Comparison of ENCODE assay signal across 33 cellular contexts in the genomic region with DNA sequence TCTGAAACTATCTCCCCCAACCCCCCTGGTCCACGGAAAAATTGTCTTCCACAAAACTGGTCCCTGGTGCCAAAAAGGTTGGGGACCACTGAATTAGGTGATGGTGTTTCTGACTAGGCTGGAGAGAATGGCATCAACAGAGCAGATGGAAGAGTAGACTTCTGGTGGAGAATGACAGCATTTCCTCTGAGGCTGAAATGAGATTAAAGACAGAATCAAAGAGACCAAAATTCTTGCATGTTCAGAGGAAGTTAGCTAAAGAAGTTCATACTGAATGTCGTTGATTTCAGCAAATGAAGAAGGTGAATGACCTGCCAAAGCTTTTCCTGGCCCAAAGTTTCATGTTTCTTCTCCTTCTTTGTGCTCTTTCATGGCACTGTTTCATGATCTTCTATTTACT.
"Had no signal": no experiment of that assay in that cellular context is flagged by ENCODE, and none has a peak within 500 bp of the region (broad histone marks: within the 10 kb centered on the region; RNA-seq: fewer than 3 reads in every experiment).

No MANE protein-coding gene starts in this region.

- H3K27me3 Mint-ChIP-seq: activated CD4-positive, alpha-beta memory T cell treated with anti-CD3 and anti-CD28 coated beads for 36 hours had no signal

- H3K9me3 ChIP-seq: mucosa of descending colon, right atrium auricular region, tibial artery, upper lobe of right lung had no signal

- H3K27me3 ChIP-seq: right atrium auricular region, stomach, tibial artery, upper lobe of right lung had no signal

- H3K27ac Mint-ChIP-seq: activated CD4-positive, alpha-beta memory T cell treated with anti-CD3 and anti-CD28 coated beads for 36 hours; activated T-helper 17 cell treated with anti-CD3 and anti-CD28 coated beads, Interleukin-2, amount 50 U/mL, for 72 hours; dendritic cell treated with granulocyte-macrophage colony-stimulating factor and Interleukin-4, amounts not matched to agents 40 ng/mL and 50 ng/mL, for 4 days; endodermal cell; stimulated activated naive B cell treated with anti-CD40 and anti-IgM and Interleukin-4, amounts not matched to agents 10 μg/mL and 1 μg/mL and 100 μg/mL, for 72 hours; T-helper 1 cell treated with Interleukin-12 subunit alpha and Interleukin-12 subunit beta and Interleukin-4 antibody, amounts not matched to agents 30 μg/mL and 1 μg/mL, for 36 hours had no signal

- H3K4me1 ChIP-seq: parathyroid adenoma, right atrium auricular region, upper lobe of right lung had no signal

- H3K4me3 Mint-ChIP-seq: activated CD4-positive, alpha-beta memory T cell treated with anti-CD3 and anti-CD28 coated beads for 36 hours; activated T-helper 17 cell treated with anti-CD3 and anti-CD28 coated beads, Interleukin-2, amount 50 U/mL, for 72 hours; dendritic cell treated with granulocyte-macrophage colony-stimulating factor and Interleukin-4, amounts not matched to agents 40 ng/mL and 50 ng/mL, for 4 days; endodermal cell; neural crest cell; stimulated activated naive B cell treated with anti-CD40 and anti-IgM and Interleukin-4, amounts not matched to agents 10 μg/mL and 1 μg/mL and 100 μg/mL, for 72 hours; T-helper 1 cell treated with Interleukin-12 subunit alpha and Interleukin-12 subunit beta and Interleukin-4 antibody, amounts not matched to agents 30 μg/mL and 1 μg/mL, for 36 hours had no signal

- H3K36me3 ChIP-seq: right atrium auricular region, stomach, tibial artery, upper lobe of right lung, WERI-Rb-1 had no signal

- H3K4me2 ChIP-seq: smooth muscle cell had no signal

- H3K9ac ChIP-seq: parathyroid adenoma had no signal

- H3K79me2 ChIP-seq: parathyroid adenoma had no signal

- H2AFZ ChIP-seq: parathyroid adenoma had no signal

- DNase-seq: activated CD4-positive, alpha-beta memory T cell treated with anti-CD3 and anti-CD28 coated beads for 36 hours; activated CD4-positive, CD25-positive, alpha-beta regulatory T cell treated with anti-CD3 and anti-CD28 coated beads, Interleukin-2, amount 50 U/mL, for 72 hours; activated CD8-positive, alpha-beta memory T cell treated with anti-CD3 and anti-CD28 coated beads, Interleukin-2, amount 50 U/mL, for 4 hours; activated gamma-delta T cell treated with Interleukin-2 at 50 U/mL for 16 hours; activated naive CD4-positive, alpha-beta T cell treated with anti-CD3 and anti-CD28 coated beads, Interleukin-2, amount 50 U/mL, for 16 hours; activated T-cell treated with anti-CD3 and anti-CD28 coated beads, Interleukin-2, amount 50 U/mL, for 1 hour; amniotic stem cell; caudate nucleus; endodermal cell; foreskin fibroblast; head of caudate nucleus; hippocampal formation; left cardiac atrium; left ventricle myocardium superior; mucosa of descending colon; occipital lobe; stimulated activated CD4-positive, alpha-beta T cell treated with anti-CD3 and anti-CD28 coated beads, Interleukin-1b, Interleukin-23, amount 100 ng/mL, for 48 hours; stimulated activated CD4-positive, alpha-beta T cell treated with anti-CD3 and anti-CD28 coated beads, Interleukin-4, amount 100 ng/mL, for 4 hours; stimulated activated CD8-positive, alpha-beta memory T cell treated with anti-CD3 and anti-CD28 coated beads, Interleukin-4, amount 100 ng/mL, for 48 hours; stimulated activated naive B cell treated with anti-CD40 and anti-IgM and Interleukin-4, amounts not matched to agents 10 μg/mL and 1 μg/mL and 100 μg/mL, for 72 hours; stomach; T-helper 9 cell; tibial artery; upper lobe of right lung; WERI-Rb-1 had no signal

- H3K4me3 ChIP-seq: mucosa of descending colon, right atrium auricular region, smooth muscle cell, stomach, tibial artery, upper lobe of right lung had no signal

- H3K27ac ChIP-seq: parathyroid adenoma, right atrium auricular region, stomach, tibial artery, upper lobe of right lung, WERI-Rb-1 had no signal

- ATAC-seq: activated T-helper 17 cell treated with anti-CD3 and anti-CD28 coated beads, Interleukin-2, amount 50 U/mL, for 72 hours; esophagus mucosa; left cardiac atrium; left ventricle myocardium superior; mucosa of descending colon; stimulated activated naive B cell treated with anti-CD40 and anti-IgM and Interleukin-4, amounts not matched to agents 10 μg/mL and 1 μg/mL and 100 μg/mL, for 72 hours; upper lobe of right lung had no signal
